ENCODE assay signal across 11 cellular contexts in genomic region chr10:47257396-47258120, GRCh38. TPM values are rescaled to one million over a fixed set of nuclear protein-coding genes. Genes with fewer than 3 reads are reported as not detected.
DNase-seq lines count a peak whose midpoint lies in the region; ATAC-seq and TF ChIP-seq lines count a peak whose summit lies in the region.
"Had no signal": no experiment of that assay in that cellular context is flagged by ENCODE, and none has a peak within 500 bp of the region (broad histone marks: within the 10 kb centered on the region; RNA-seq: fewer than 3 reads in every experiment).

No MANE protein-coding gene starts in this region.

- H3K36me3 ChIP-seq in SJSA1 (no peaks in the 10 kb centered on the region), upper lobe of right lung (no peaks in the 10 kb centered on the region), suprapubic skin (no peaks in the 10 kb centered on the region)
- H3K36me3 ChIP-seq: gastroesophageal sphincter had no signal

- H3K4me1 ChIP-seq in SJSA1 (replicated peaks) (peaks cover 36% of the 10 kb centered on the region), upper lobe of right lung (no peaks in the 10 kb centered on the region), suprapubic skin (no peaks in the 10 kb centered on the region)

- TF ChIP-seq EP300 in suprapubic skin (IDR thresholded peaks at IDR 0.05): no peak

- TF ChIP-seq POLR2A in suprapubic skin (IDR thresholded peaks at IDR 0.05): no peak

- H3K9me3 ChIP-seq in SJSA1 (replicated peaks) (no peaks in the 10 kb centered on the region), upper lobe of right lung (no peaks in the 10 kb centered on the region), suprapubic skin (no peaks in the 10 kb centered on the region)
- H3K9me3 ChIP-seq: gastroesophageal sphincter had no signal

- peak overlapping the region; percentile 11; the same call in 1 of the 2 replicates for H3K27ac ChIP-seq in SJSA1
- H3K27ac ChIP-seq in upper lobe of right lung: no peak overlapping the region
- no peak overlapping the region for H3K27ac ChIP-seq in suprapubic skin
- H3K27ac ChIP-seq: C4-2B, gastroesophageal sphincter had no signal

- peaks cover 13% of the 10 kb centered on the region for H3K9me3 Mint-ChIP-seq in activated naive CD4-positive, alpha-beta T cell treated with anti-CD3 and anti-CD28 coated beads, Interleukin-2, amount 50 U/mL, for 24 hours

- TF ChIP-seq CTCF in epithelial cell of esophagus (IDR thresholded peaks at IDR 0.05; ENCODE audit: insufficient read depth, low read depth, low read length, missing control alignments): no peak
- TF ChIP-seq CTCF in upper lobe of right lung (IDR thresholded peaks at IDR 0.05): no peak
- no peak for TF ChIP-seq CTCF in suprapubic skin (IDR thresholded peaks at IDR 0.05)

- intact Hi-C loops in upper lobe of right lung (cut with DNase I): no loop called here

- H3K27ac Mint-ChIP-seq in activated naive CD4-positive, alpha-beta T cell treated with anti-CD3 and anti-CD28 coated beads, Interleukin-2, amount 50 U/mL, for 24 hours: peak overlapping the region; percentile 96

- ATAC-seq in upper lobe of right lung: peak; percentile 59
- no peak for ATAC-seq in HG02970 (IDR thresholded peaks at IDR 0.05; ENCODE audit: low FRiP score, unreplicated experiment)
- ATAC-seq: gastroesophageal sphincter had no signal

- no peak for DNase-seq in activated naive CD4-positive, alpha-beta T cell treated with anti-CD3 and anti-CD28 coated beads, Interleukin-2, amount 50 U/mL, for 16 hours
- peak in 1 of 2 experiments; percentile 71 for DNase-seq in SJSA1 (ENCODE audit: low read depth in 1 of 2, low spot score in 2 of 2)
- peak; percentile 5 for DNase-seq in epithelial cell of esophagus (ENCODE audit: low read depth)
- no peak for DNase-seq in upper lobe of right lung
- no peak for DNase-seq in suprapubic skin (ENCODE audit: low spot score in 2 of 2)
- DNase-seq in cerebellar cortex (ENCODE audit: low spot score): no peak

- no peaks in the 10 kb centered on the region for H3K27me3 Mint-ChIP-seq in activated naive CD4-positive, alpha-beta T cell treated with anti-CD3 and anti-CD28 coated beads, Interleukin-2, amount 50 U/mL, for 24 hours

- H3K4me1 Mint-ChIP-seq in activated naive CD4-positive, alpha-beta T cell treated with anti-CD3 and anti-CD28 coated beads, Interleukin-2, amount 50 U/mL, for 24 hours: peaks cover 87% of the 10 kb centered on the region

- no peak overlapping the region for H3K4me3 ChIP-seq in SJSA1
- no peak overlapping the region for H3K4me3 ChIP-seq in epithelial cell of esophagus (ENCODE audit: low read length)
- no peak overlapping the region for H3K4me3 ChIP-seq in upper lobe of right lung
- no peak overlapping the region for H3K4me3 ChIP-seq in suprapubic skin
- H3K4me3 ChIP-seq: gastroesophageal sphincter had no signal

- peak overlapping the region; percentile 77 for H3K4me3 Mint-ChIP-seq in activated naive CD4-positive, alpha-beta T cell treated with anti-CD3 and anti-CD28 coated beads, Interleukin-2, amount 50 U/mL, for 24 hours

- H3K36me3 Mint-ChIP-seq in activated naive CD4-positive, alpha-beta T cell treated with anti-CD3 and anti-CD28 coated beads, Interleukin-2, amount 50 U/mL, for 24 hours: peaks cover 4% of the 10 kb centered on the region

- H3K27me3 ChIP-seq in SJSA1 (replicated peaks) (no peaks in the 10 kb centered on the region), upper lobe of right lung (no peaks in the 10 kb centered on the region), suprapubic skin (peaks cover 9% of the 10 kb centered on the region)
- H3K27me3 ChIP-seq: gastroesophageal sphincter had no signal

- WGBS in suprapubic skin: 86% methylated on average over 4 of the region's 4 CpGs

RNA-seq across cellular contexts. Expression of gene GDF10, which starts 42.4 kb away (rescaled TPM):
- not detected in 2 replicates for total RNA-seq in SJSA1 (2014; rRNA removed; shearing (Covaris generic))
- total RNA-seq in upper lobe of right lung (16.8 TPM), suprapubic skin (1 to 10 TPM in 2 of 4 donors, not detected in 2; 1.3 to 1.4 TPM)
- total RNA-seq: myocyte had no signal
